In the genomic region with DNA sequence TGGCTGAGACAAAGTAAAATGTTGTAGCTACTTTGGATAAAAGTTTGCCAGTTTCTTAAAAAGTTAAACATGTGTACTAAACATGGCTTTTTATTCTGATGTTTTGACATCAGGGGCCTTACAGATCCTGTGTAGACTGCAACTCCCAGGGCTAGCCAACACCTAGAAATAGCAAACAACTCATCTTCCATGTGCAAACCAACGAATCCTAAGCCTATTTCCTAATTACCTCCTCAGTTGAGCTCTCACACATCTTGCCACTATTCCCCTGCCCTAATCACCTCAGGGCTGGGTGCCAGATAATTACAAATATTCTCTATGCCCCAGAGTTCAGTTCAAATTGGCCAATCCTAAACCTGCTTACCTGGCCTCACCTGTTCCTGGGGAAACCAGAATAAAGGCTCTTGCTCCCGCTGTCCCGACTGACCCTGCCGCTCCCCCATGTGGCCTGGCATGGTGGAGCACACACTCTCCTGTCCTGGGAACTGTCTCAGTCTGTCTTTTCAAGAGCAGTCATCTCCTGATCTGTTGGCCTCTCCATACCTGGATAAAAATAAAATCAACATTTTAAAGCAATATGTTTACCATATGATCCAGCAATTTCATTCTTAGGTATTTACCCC, we compare ENCODE assay signal across 8 cellular contexts. TPM values are rescaled to one million over a fixed set of nuclear protein-coding genes. Genes with fewer than 3 reads are reported as not detected.
DNase-seq lines count a peak whose midpoint lies in the region; ATAC-seq, FAIRE-seq and TF ChIP-seq lines count a peak whose summit lies in the region.

No MANE protein-coding gene starts in this region.

- H3K4me1 ChIP-seq in pancreas, result no peaks in the 10 kb centered on the region

- TF ChIP-seq CTCF in BJ (IDR thresholded peaks at IDR 0.05; ENCODE audit: insufficient read depth, low read depth, low read length), result peak; percentile 53
- TF ChIP-seq CTCF in epithelial cell of proximal tubule (conservative IDR thresholded peaks at IDR 0.05; ENCODE audit: low read depth, low read length), result peak; percentile 92
- TF ChIP-seq CTCF in pancreas (IDR thresholded peaks at IDR 0.05), result peak; percentile 8 to 28 (median 22)

- POLR2A ChIA-PET in BJ (lab: Charles Lee), result no interaction called here

- no peak for DNase-seq in BJ (ENCODE audit: low read depth)
- DNase-seq in GM19239 (ENCODE audit: insufficient read length, low spot score), result peak; percentile 6
- DNase-seq in SK-MEL-5 (ENCODE audit: low read depth, low spot score), result peak; percentile 65
- DNase-seq in epithelial cell of proximal tubule (ENCODE audit: low read depth), result no peak
- peak; percentile 21 to 65 (median 54) for DNase-seq in pancreas
- DNase-seq in middle frontal gyrus (ENCODE audit: extremely low spot score, low spot score), result no peak

- FAIRE-seq in GM19239 (lab: Jason Lieb, UNC) (no peak), pancreas (lab: Jason Lieb, UNC) (no peak)

- no peaks in the 10 kb centered on the region for H3K36me3 ChIP-seq in BJ (ENCODE audit: control insufficient read depth, insufficient read depth, low read length)
- no peaks in the 10 kb centered on the region for H3K36me3 ChIP-seq in pancreas

- peaks cover 2% of the 10 kb centered on the region; the same call in 1 of the 2 replicates for H3K27me3 ChIP-seq in BJ (ENCODE audit: control insufficient read depth, insufficient read depth, low read length)
- H3K27me3 ChIP-seq in pancreas, result no peaks in the 10 kb centered on the region

- H3K27ac ChIP-seq in pancreas, result no peak overlapping the region

- H3K9me3 ChIP-seq in pancreas, result no peaks in the 10 kb centered on the region

- ATAC-seq in pancreas (peak; percentile 89 to 100 (median 99)), HG03097 (IDR thresholded peaks at IDR 0.05; ENCODE audit: low FRiP score, unreplicated experiment) (no peak), GM18861 (IDR thresholded peaks at IDR 0.05; ENCODE audit: unreplicated experiment) (no peak)

- H3K4me3 ChIP-seq in BJ (ENCODE audit: low read depth, low read length), result no peak overlapping the region
- no peak overlapping the region for H3K4me3 ChIP-seq in epithelial cell of proximal tubule (ENCODE audit: low read depth, low read length)
- no peak overlapping the region for H3K4me3 ChIP-seq in pancreas

- CTCF ChIA-PET in BJ (lab: Yijun Ruan, JAX), result interaction anchor here (0.6 to 1.1 kb wide), 3 partner anchors 13 to 42 kb away, joined by 3 read pairs; no protein-coding TSS in a partner anchor

- in situ Hi-C loops in SK-MEL-5 (cut with HindIII; ENCODE audit: low pct_unique_long_range_greater_than_20kb, low sequenced_read_pairs), result no loop called here

- intact Hi-C loops in pancreas (cut with DNase I), result no loop called here

- 20 to 30% methylated on average over 4 of the region's 4 CpGs for WGBS in pancreas, 2 donors

RNA-seq across cellular contexts. Expression of a gene that starts 37.1 kb away (rescaled TPM):
- polyA plus RNA-seq in BJ (2011; rRNA removed), result 0.22 and 0.48 TPM in 2 replicates
- polyA minus RNA-seq in BJ (2011; rRNA and poly(A)+ RNA removed), result 0.15 and 0.43 TPM in 2 replicates
- total RNA-seq in SK-MEL-5 (2014; rRNA removed; shearing (Covaris generic)), result 10.2 and 10.5 TPM in 2 replicates
- 6.2 and 6.8 TPM in 2 replicates for polyA plus RNA-seq in SK-MEL-5 (2015; cell fraction: cytosol; rRNA removed)
- 10.2 and 12.2 TPM in 2 replicates for polyA plus RNA-seq in SK-MEL-5 (2015; cell fraction: nucleus; rRNA removed)
- 8.9 and 11.1 TPM in 2 replicates for total RNA-seq in epithelial cell of proximal tubule
- 1 to 10 TPM in 5 of 6 donors, under 1 TPM in 1; 0.28 to 2.3 (median 1.6) TPM for total RNA-seq in pancreas
- polyA plus RNA-seq in pancreas, result 1 to 10 TPM in 1 of 2 donors, under 1 TPM in 1; 0.61 to 2.4 TPM

Comparison
In these comparisons a context has a peak if more than half of its experiments do, and no peak if none do; other contexts are left out.
1. DNase-seq: peak in GM19239 (single experiment), SK-MEL-5 (single experiment) and pancreas (6 of 6); none in BJ (single experiment), epithelial cell of proximal tubule (single experiment) and middle frontal gyrus (single experiment).
2. CTCF ChIP-seq: peak in every context shown above with its lines; median percentile 92 in epithelial cell of proximal tubule; 53 in BJ; 22 in pancreas.
3. ATAC-seq: peak in pancreas (4 of 4); none in HG03097 (single experiment) and GM18861 (single experiment).